In the genomic region with DNA sequence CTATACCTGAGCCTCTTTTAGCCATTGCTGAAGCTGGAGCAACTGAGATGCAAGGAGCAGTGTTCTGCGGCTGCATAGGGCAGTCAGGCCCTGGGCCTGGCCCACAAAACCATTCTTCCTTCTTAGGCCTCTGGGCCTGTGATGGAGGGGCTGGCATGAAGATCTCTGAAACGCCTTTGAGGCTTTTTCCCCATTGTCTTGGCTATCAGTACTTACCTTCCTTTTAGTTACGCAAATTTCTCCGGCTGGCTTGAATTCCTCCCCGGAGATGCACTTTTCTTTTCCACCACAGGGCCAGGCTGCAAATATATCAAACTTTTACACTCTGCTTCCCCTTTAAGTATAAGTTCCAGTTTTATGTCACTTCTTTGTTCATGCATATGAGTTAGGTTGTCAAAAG, we compare ENCODE assay signal across 1 cellular context.
TF ChIP-seq lines count a peak whose summit lies in the region.

No MANE protein-coding gene starts in this region.

TF ChIP-seq in GM23338, 12 proteins besides CTCF, POLR2A, EP300 and RAD21 (continued from another document):
- TF ChIP-seq EZH2 (IDR thresholded peaks at IDR 0.05; ENCODE audit: low read depth, unreplicated experiment) (no peak), CREB1 (CRISPR knock-in tag; IDR thresholded peaks at IDR 0.05; ENCODE audit: low read depth) (no peak)
TF ChIP-seq in GM23338: peak in this region for 0.
